ENCODE assay signal across 19 cellular contexts in the genomic region with DNA sequence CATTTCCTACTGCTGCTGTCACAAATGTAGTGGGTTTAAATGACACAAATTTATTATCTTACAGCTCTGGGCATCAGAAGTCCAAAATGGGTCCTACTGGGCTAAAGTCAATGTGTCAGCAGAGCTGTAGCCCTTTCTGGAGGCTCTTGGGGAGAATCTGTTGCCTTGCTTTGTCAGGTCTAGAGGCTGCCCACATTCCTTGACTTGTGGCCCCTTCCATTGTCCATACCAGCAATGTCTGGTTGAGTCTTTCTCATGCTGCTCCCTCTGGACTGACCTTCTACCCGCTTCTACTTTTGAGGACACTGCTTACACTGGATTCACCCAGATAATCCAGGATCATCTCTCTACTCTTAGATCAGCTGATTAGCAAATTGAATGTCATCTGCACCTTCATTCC. TPM values are rescaled to one million over a fixed set of nuclear protein-coding genes. Genes with fewer than 3 reads are reported as not detected.
DNase-seq lines count a peak whose midpoint lies in the region; ATAC-seq, FAIRE-seq and TF ChIP-seq lines count a peak whose summit lies in the region.
"Had no signal": no experiment of that assay in that cellular context is flagged by ENCODE, and none has a peak within 500 bp of the region (broad histone marks: within the 10 kb centered on the region; RNA-seq: fewer than 3 reads in every experiment).

No MANE protein-coding gene starts in this region.

- peak; percentile 45 for DNase-seq in activated CD4-positive, alpha-beta T cell treated with anti-CD3 and anti-CD28 coated beads, Interleukin-2, amount 10 ng/mL, durations not matched to agents 24 days and 14 days
- DNase-seq in activated CD4-positive, alpha-beta T cell treated with anti-CD3 and anti-CD28 coated beads, Interleukin-2, amount 50 U/mL, for 1 hour = no peak
- DNase-seq in GM12878 (ENCODE audit: low read depth, low spot score) (no peak), naive B cell (no peak), Karpas-422 (no peak), NCI-H2227 treated with DMSO at 0.1 percent for 48 hours (lab: John Stamatoyannopoulos, UW) (no peak)
- DNase-seq: 8988T; C1 segment of cervical spinal cord; CD4-positive, alpha-beta memory T cell; COR-L47; DMS153; DMS79 treated with DMSO at 0.1 percent for 48 hours; EL; HCEC 1CT had no signal

- H3K36me3 ChIP-seq in GM12878 (ENCODE audit: control insufficient read depth in 2 of 2, insufficient read depth in 2 of 2, low read length in 1 of 2) (peaks cover 0 to 7% of the 10 kb centered on the region in 2 experiments; a peak in 3 of 4 replicates), Karpas-422 (ENCODE audit: insufficient read depth, low read length) (no peaks in the 10 kb centered on the region)

- H3K9ac ChIP-seq in GM12878 (ENCODE audit: control insufficient read depth, insufficient read depth, low read length) = no peak overlapping the region
- no peak overlapping the region for H3K9ac ChIP-seq in Karpas-422 (ENCODE audit: low read length)

- 100% methylated on average over 1 of the region's 1 CpG for WGBS in GM12878 (ENCODE audit: insufficient coverage, insufficient replicate concordance, low lambda C conversion rate, missing lambda C conversion rate)

- H3K9me3 ChIP-seq in GM12878 (replicated peaks; ENCODE audit: control insufficient read depth, insufficient read depth, low read length) (no peaks in the 10 kb centered on the region; the same call in 2 of the 3 replicates), Karpas-422 (ENCODE audit: low read length) (no peaks in the 10 kb centered on the region)

- peaks cover 7% of the 10 kb centered on the region for H3K27me3 Mint-ChIP-seq in activated CD4-positive, alpha-beta T cell treated with anti-CD3 and anti-CD28 coated beads, Interleukin-2, amount 10 ng/mL, durations not matched to agents 24 days and 14 days
- H3K27me3 Mint-ChIP-seq in naive B cell = no peaks in the 10 kb centered on the region
- H3K27me3 Mint-ChIP-seq: CD4-positive, alpha-beta memory T cell; IgD-negative memory B cell had no signal

- TF ChIP-seq POLR2A in GM12878 (IDR thresholded peaks at IDR 0.05; ENCODE audit: low read depth, low read length) = no peak

- H3K4me3 ChIP-seq in GM12878 (no peak overlapping the region), Karpas-422 (ENCODE audit: low read length) (no peak overlapping the region)

- RAD21 ChIA-PET in GM12878 (lab: Charles Lee; ENCODE audit: unreplicated experiment) = interaction anchor here (1.6 to 8.4 kb wide), 4 partner anchors 13 to 106 kb away, joined by 3 to 119 read pairs (median 51); no protein-coding TSS in a partner anchor

- no peaks in the 10 kb centered on the region for H3K27me3 ChIP-seq in GM12878 (replicated peaks in 1 of 2; ENCODE audit: control insufficient read depth in 2 of 2, insufficient read depth in 2 of 2, low read length in 1 of 2)
- no peaks in the 10 kb centered on the region; the same call in 1 of the 2 replicates for H3K27me3 ChIP-seq in Karpas-422 (ENCODE audit: low read length)

- H3K27ac Mint-ChIP-seq in activated CD4-positive, alpha-beta T cell treated with anti-CD3 and anti-CD28 coated beads, Interleukin-2, amount 10 ng/mL, durations not matched to agents 24 days and 14 days = no peak overlapping the region
- H3K27ac Mint-ChIP-seq in naive B cell = peak overlapping the region in 4 of 6 donors; percentile 42 to 80 (median 53)

- FAIRE-seq in GM12878 (lab: Jason Lieb, UNC) = no peak
- FAIRE-seq: D721Med, G401.6 had no signal

- no peak overlapping the region for H3K4me3 Mint-ChIP-seq in activated CD4-positive, alpha-beta T cell treated with anti-CD3 and anti-CD28 coated beads, Interleukin-2, amount 10 ng/mL, durations not matched to agents 24 days and 14 days
- H3K4me3 Mint-ChIP-seq in naive B cell = peak overlapping the region in 2 of 8 donors; percentile 74 to 79

- H3K27ac ChIP-seq in GM12878 (ENCODE audit: control insufficient read depth, insufficient read depth) (no peak overlapping the region), Karpas-422 (ENCODE audit: low read length) (no peak overlapping the region)

- H3K4me1 Mint-ChIP-seq in activated CD4-positive, alpha-beta T cell treated with anti-CD3 and anti-CD28 coated beads, Interleukin-2, amount 10 ng/mL, durations not matched to agents 24 days and 14 days = peaks cover 18% of the 10 kb centered on the region
- peaks cover 36 to 51% (median 46%) of the 10 kb centered on the region in 3 donors for H3K4me1 Mint-ChIP-seq in naive B cell

- TF ChIP-seq RAD21 in GM12878 (IDR thresholded peaks at IDR 0.05; ENCODE audit: insufficient read depth, low read depth, low read length) = no peak

- H3K79me2 ChIP-seq in GM12878 (ENCODE audit: control insufficient read depth, insufficient read depth, low read length) (peaks cover 20% of the 10 kb centered on the region), Karpas-422 (ENCODE audit: low read length) (no peaks in the 10 kb centered on the region)

- 0 out of 2 replicates have a peak overlapping the region, but pooled peaks have one; percentile 17 for H3K4me2 ChIP-seq in GM12878 (ENCODE audit: control insufficient read depth, insufficient read depth)
- H3K4me2 ChIP-seq in Karpas-422 (ENCODE audit: low read depth, low read length, poor library complexity, severe bottlenecking) = no peak overlapping the region

- TF ChIP-seq CTCF in GM12878 (IDR thresholded peaks at IDR 0.05 in 2 of 3, conservative IDR thresholded peaks at IDR 0.05 in 1 of 3; ENCODE audit: control insufficient read depth in 2 of 3, extremely low read depth in 1 of 3, insufficient read depth in 1 of 3, low read depth in 3 of 3, low read length in 3 of 3) = no peak

- TF ChIP-seq EP300 in GM12878 (IDR thresholded peaks at IDR 0.05; ENCODE audit: borderline replicate concordance in 1 of 2, control insufficient read depth in 1 of 2, low read depth in 2 of 2, low read length in 2 of 2) = no peak

- peaks cover 2% of the 10 kb centered on the region for H3K36me3 Mint-ChIP-seq in activated CD4-positive, alpha-beta T cell treated with anti-CD3 and anti-CD28 coated beads, Interleukin-2, amount 10 ng/mL, durations not matched to agents 24 days and 14 days (ENCODE audit: low read depth)
- peaks cover 10 to 23% of the 10 kb centered on the region in 2 donors for H3K36me3 Mint-ChIP-seq in naive B cell

- in situ Hi-C loops in GM12878 (cut with MboI) = no loop called here

- SMC1A ChIA-PET in GM12878 (lab: Charles Lee; ENCODE audit: uncharacterized antibody, unreplicated experiment) = interaction anchor here (0.7 to 12.8 kb wide), 10 partner anchors 9 to 118 kb away, joined by 3 to 197 read pairs (median 4); no protein-coding TSS in a partner anchor

- CTCF ChIA-PET in GM12878 (lab: Yijun Ruan, JAX) = interaction anchor here (0.6 to 12.6 kb wide), 11 partner anchors 12 to 459 kb away, joined by 3 to 288 read pairs (median 3); no protein-coding TSS in a partner anchor

- H4K20me1 ChIP-seq in GM12878 (ENCODE audit: control insufficient read depth, insufficient read depth) (no peaks in the 10 kb centered on the region), Karpas-422 (ENCODE audit: insufficient read depth, low read depth, low read length) (no peaks in the 10 kb centered on the region)

- no TSS peak for BruUV-seq in GM12878 (replicated peaks; lab: Mats Ljungman, UMichigan)

- H2AFZ ChIP-seq in GM12878 (ENCODE audit: control insufficient read depth, low read depth, low read length) = no peak overlapping the region
- H2AFZ ChIP-seq in Karpas-422 (ENCODE audit: low read length) = no peak overlapping the region

- POLR2A ChIA-PET in GM12878 (lab: Charles Lee) = interaction anchor here (0.9 to 1.3 kb wide), 2 partner anchors 11 to 20 kb away, joined by 3 to 4 read pairs; no protein-coding TSS in a partner anchor

- no peak for ATAC-seq in GM12878
- no peak for ATAC-seq in naive B cell (ENCODE audit: low read depth in 2 of 2)
- no peak for ATAC-seq in HG02588 (IDR thresholded peaks at IDR 0.05; ENCODE audit: unreplicated experiment)

- H3K4me1 ChIP-seq in GM12878 (ENCODE audit: control insufficient read depth, insufficient read depth, low read length) = peaks cover 17% of the 10 kb centered on the region
- H3K4me1 ChIP-seq in Karpas-422 (ENCODE audit: low read length) = peaks cover 13% of the 10 kb centered on the region

- H3K9me3 Mint-ChIP-seq in activated CD4-positive, alpha-beta T cell treated with anti-CD3 and anti-CD28 coated beads, Interleukin-2, amount 10 ng/mL, durations not matched to agents 24 days and 14 days = no peaks in the 10 kb centered on the region
- H3K9me3 Mint-ChIP-seq in naive B cell = peaks cover 0 to 4% (median 0%) of the 10 kb centered on the region in 7 donors
- H3K9me3 Mint-ChIP-seq: CD4-positive, alpha-beta memory T cell; IgD-negative memory B cell had no signal

- intact Hi-C loops in activated CD4-positive, alpha-beta T cell treated with anti-CD3 and anti-CD28 coated beads, Interleukin-2, amount 10 ng/mL, durations not matched to agents 24 days and 14 days (cut with micrococcal nuclease) = no loop called here
- intact Hi-C loops in GM12878 (cut with micrococcal nuclease; ENCODE audit: unreplicated experiment) = no loop called here

- no peaks in the 10 kb centered on the region for H3K9me2 ChIP-seq in Karpas-422 (replicated peaks; ENCODE audit: insufficient read depth, low read length)

RNA-seq across cellular contexts. Expression of a gene that starts 3.0 kb away (rescaled TPM):
- total RNA-seq in activated CD4-positive, alpha-beta T cell treated with anti-CD3 and anti-CD28 coated beads, Interleukin-2, amount 10 ng/mL, durations not matched to agents 24 days and 14 days = 0.21 and 0.59 TPM in 2 replicates
- total RNA-seq in GM12878 (2013; cell fraction: nucleolus; rRNA removed) = 1.2 and 5.3 TPM in 2 replicates
- total RNA-seq in GM12878 (2014; rRNA removed) (9.8 and 10.9 TPM in 2 replicates), GM12878 (2014; rRNA removed; fragmentation: Illumina TruSeq; extraction: Trizol) (3.4 and 4.4 TPM in 2 replicates), GM12878 (2021) (3.1 and 4.0 TPM in 2 replicates)
- 1.1 TPM for polyA plus RNA-seq in GM12878 (2011; ENCODE audit: low read depth)
- polyA plus RNA-seq in GM12878 (2011; rRNA removed) (0.99 and 1.8 TPM in 2 replicates), GM12878 (2014; fragmentation: Illumina TruSeq; extraction: Trizol) (3.2 and 3.8 TPM in 2 replicates), GM12878 (2014; fragmentation: Nextera tagmentation; extraction: Ambion mirVana) (1 to 10 TPM in 1 of 2 experiments, under 1 TPM in 1; 0.50 to 2.6 TPM), GM12878 (2014; rRNA removed) (6.0 and 8.4 TPM in 2 replicates), GM12878 (2016; fragmentation: Nextera tagmentation; extraction: Ambion mirVana) (1 to 10 TPM; 3.6 to 4.2 TPM), naive B cell (ENCODE audit: low read depth in 6 of 6) (1 to 10 TPM in 5 of 6 donors, not detected in 1; 2.8 to 5.3 (median 3.9) TPM)
- 0.78 and 1.5 TPM in 2 replicates for polyA plus RNA-seq in GM12878 (2011; cell fraction: cytosol; rRNA removed)
- 3.7 and 5.6 TPM in 2 replicates for polyA plus RNA-seq in GM12878 (2011; cell fraction: nucleus; rRNA removed)
- polyA plus RNA-seq in GM12878 (2012) = 1.8 and 2.4 TPM in 2 replicates
- 0.29 and 0.62 TPM in 2 replicates for polyA minus RNA-seq in GM12878 (2011; rRNA and poly(A)+ RNA removed)
- polyA minus RNA-seq in GM12878 (2011; cell fraction: cytosol; rRNA and poly(A)+ RNA removed) = 1.2 TPM in 1 of 2 replicates, not detected in the other
- 0.67 and 0.97 TPM in 2 replicates for polyA minus RNA-seq in GM12878 (2011; cell fraction: nucleus; rRNA and poly(A)+ RNA removed)
- total RNA-seq in Karpas-422 (2014; rRNA removed; shearing (Covaris generic); ENCODE audit: low replicate concordance) = 0.78 and 0.83 TPM in 2 replicates
- total RNA-seq: HT-29 had no signal
- polyA plus RNA-seq: CD4-positive, alpha-beta memory T cell had no signal
